In genomic region chr2:11697103-11697871, GRCh38 we compare ENCODE assay signal across 8 cellular contexts. TPM values are rescaled to one million over a fixed set of nuclear protein-coding genes. Genes with fewer than 3 reads are reported as not detected.
DNase-seq lines count a peak whose midpoint lies in the region; ATAC-seq and TF ChIP-seq lines count a peak whose summit lies in the region.

No MANE protein-coding gene starts in this region.

- no peaks in the 10 kb centered on the region for H3K4me1 Mint-ChIP-seq in activated T-helper 17 cell treated with anti-CD3 and anti-CD28 coated beads, Interleukin-2, amount 50 U/mL, for 72 hours

- no peaks in the 10 kb centered on the region for H3K9me3 Mint-ChIP-seq in activated T-helper 17 cell treated with anti-CD3 and anti-CD28 coated beads, Interleukin-2, amount 50 U/mL, for 72 hours

- no peaks in the 10 kb centered on the region for H3K27me3 ChIP-seq in stomach

- H3K4me1 ChIP-seq in stomach, result peaks cover 9 to 33% (median 14%) of the 10 kb centered on the region in 4 donors

- peak; percentile 59 for ATAC-seq in activated T-helper 17 cell treated with anti-CD3 and anti-CD28 coated beads, Interleukin-2, amount 50 U/mL, for 72 hours (replicated peaks)
- ATAC-seq in GM21447 (IDR thresholded peaks at IDR 0.05; ENCODE audit: unreplicated experiment), result no peak

- no peak overlapping the region for H3K27ac Mint-ChIP-seq in activated T-helper 17 cell treated with anti-CD3 and anti-CD28 coated beads, Interleukin-2, amount 50 U/mL, for 72 hours

- H3K36me3 ChIP-seq in stomach, result no peaks in the 10 kb centered on the region

- no peak overlapping the region for H3K4me3 Mint-ChIP-seq in activated T-helper 17 cell treated with anti-CD3 and anti-CD28 coated beads, Interleukin-2, amount 50 U/mL, for 72 hours

- intact Hi-C loops in stomach (cut with DNase I; ENCODE audit: low total_unique reads), result no loop called here

- H3K4me3 ChIP-seq in HFF-Myc (replicated peaks; ENCODE audit: low read depth, low read length) (no peak overlapping the region), stomach (no peak overlapping the region)

- peak overlapping the region; percentile 16 to 83 (median 70) for H3K27ac ChIP-seq in stomach

- no peak for TF ChIP-seq EP300 in stomach (IDR thresholded peaks at IDR 0.05)

- DNase-seq in HFF-Myc (ENCODE audit: extremely low read depth, low read depth) (peak; percentile 50), hypothalamus (lab: John Stamatoyannopoulos, UW) (peak in 27 of 51 donors; percentile 15 to 84 (median 43)), stomach (no peak), NCI-H187 treated with DMSO at 0.1 percent for 48 hours (lab: John Stamatoyannopoulos, UW) (no peak), DMS153 treated with DMSO at 0.1 percent for 48 hours (lab: John Stamatoyannopoulos, UW; ENCODE audit: unreplicated experiment) (no peak), inferior parietal cortex (ENCODE audit: extremely low spot score) (no peak)

- no peaks in the 10 kb centered on the region for H3K27me3 Mint-ChIP-seq in activated T-helper 17 cell treated with anti-CD3 and anti-CD28 coated beads, Interleukin-2, amount 50 U/mL, for 72 hours

- H3K9me3 ChIP-seq in stomach, result no peaks in the 10 kb centered on the region

- no peak for TF ChIP-seq POLR2A in stomach (IDR thresholded peaks at IDR 0.05)

- H3K36me3 Mint-ChIP-seq in activated T-helper 17 cell treated with anti-CD3 and anti-CD28 coated beads, Interleukin-2, amount 50 U/mL, for 72 hours (ENCODE audit: low read depth), result no peaks in the 10 kb centered on the region

- 39 to 47% (median 44%) methylated on average over 11 to 16 of the region's 16 CpGs for WGBS in stomach, 5 donors

- TF ChIP-seq CTCF in HFF-Myc (IDR thresholded peaks at IDR 0.05; ENCODE audit: low read depth, low read length, missing control alignments) (no peak), stomach (IDR thresholded peaks at IDR 0.05) (no peak)

RNA-seq across cellular contexts. Expression of gene NTSR2, which starts 27.3 kb away (rescaled TPM):
- not detected for total RNA-seq in activated T-helper 17 cell treated with anti-CD3 and anti-CD28 coated beads, Interleukin-2, amount 50 U/mL, for 72 hours
- not detected for total RNA-seq in stomach
- polyA plus RNA-seq in stomach, result not detected

RNA-seq across cellular contexts. Expression of gene LPIN1, which starts 49.1 kb away (rescaled TPM):
- total RNA-seq in activated T-helper 17 cell treated with anti-CD3 and anti-CD28 coated beads, Interleukin-2, amount 50 U/mL, for 72 hours, result 10 to 100 TPM; 59.0 to 69.2 TPM
- 100 to 1,000 TPM in 1 of 5 donors, 10 to 100 TPM in 4; 11.0 to 152 (median 25.0) TPM for total RNA-seq in stomach
- polyA plus RNA-seq in stomach, result 10 to 100 TPM in 2 of 3 donors, 1 to 10 TPM in 1; 7.3 to 19.3 (median 15.1) TPM

Comparison
In these comparisons a context has a peak if more than half of its experiments do, and no peak if none do; other contexts are left out.
1. DNase-seq: peak in HFF-Myc (single experiment) and hypothalamus (27 of 51); none in stomach (single experiment), NCI-H187 treated with DMSO at 0.1 percent for 48 hours (single experiment), DMS153 treated with DMSO at 0.1 percent for 48 hours (single experiment) and inferior parietal cortex (single experiment).